Comparison of ENCODE assay signal across 18 cellular contexts in genomic region chr6:114592506-114592905, GRCh38.
DNase-seq lines count a peak whose midpoint lies in the region; FAIRE-seq and TF ChIP-seq lines count a peak whose summit lies in the region.
"Had no signal": no experiment of that assay in that cellular context is flagged by ENCODE, and none has a peak within 500 bp of the region (broad histone marks: within the 10 kb centered on the region; RNA-seq: fewer than 3 reads in every experiment).

No MANE protein-coding gene starts in this region.

- H3K4me3 Mint-ChIP-seq in glutamatergic neuron (ENCODE audit: unreplicated experiment): peak overlapping the region; percentile 16
- H3K4me3 Mint-ChIP-seq: CD4-positive, alpha-beta T cell; GM23338 had no signal

- no peaks in the 10 kb centered on the region for H3K36me3 Mint-ChIP-seq in glutamatergic neuron (ENCODE audit: unreplicated experiment)

- H3K27ac Mint-ChIP-seq in glutamatergic neuron (ENCODE audit: unreplicated experiment): no peak overlapping the region
- H3K27ac Mint-ChIP-seq: CD4-positive, alpha-beta T cell; GM23338 had no signal

- no peak for FAIRE-seq in urothelium cell line (lab: Jason Lieb, UNC)
- FAIRE-seq: D721Med, GM12892, GM18507, H54 had no signal

- DNase-seq in HT1080 (ENCODE audit: low read depth) (peak; percentile 63), glutamatergic neuron (no peak), urothelium cell line (ENCODE audit: low spot score) (peak; percentile 3), AG08395 (ENCODE audit: low spot score) (no peak), NCI-H1092 (lab: John Stamatoyannopoulos, UW) (no peak)
- DNase-seq: BE2C; Caco-2; CD4-positive, alpha-beta T cell; GDM1; HCEC 1CT; IMR-90 had no signal

- TF ChIP-seq CTCF in glutamatergic neuron (IDR thresholded peaks at IDR 0.05; ENCODE audit: partially characterized antibody, unreplicated experiment): no peak

- no peak overlapping the region for H3K9ac ChIP-seq in BLaER1

- H3K9me3 Mint-ChIP-seq in glutamatergic neuron (ENCODE audit: unreplicated experiment): peaks cover 2% of the 10 kb centered on the region

- H3K36me3 ChIP-seq in BLaER1: no peaks in the 10 kb centered on the region
- H3K36me3 ChIP-seq: BE2C had no signal

- H3K27me3 Mint-ChIP-seq in glutamatergic neuron (ENCODE audit: unreplicated experiment): no peaks in the 10 kb centered on the region
- H3K27me3 Mint-ChIP-seq: CD4-positive, alpha-beta T cell had no signal

- H3K4me1 Mint-ChIP-seq in glutamatergic neuron (ENCODE audit: low read depth, unreplicated experiment): peaks cover 24% of the 10 kb centered on the region
- H3K4me1 Mint-ChIP-seq: GM23338 had no signal

- peaks cover 62% of the 10 kb centered on the region for H3K4me1 ChIP-seq in BLaER1
- H3K4me1 ChIP-seq: BE2C, Caco-2 had no signal

- H3K4me3 ChIP-seq in BLaER1: no peak overlapping the region
- H3K4me3 ChIP-seq: GM23338 had no signal

- no peak overlapping the region for H3K27ac ChIP-seq in BLaER1
- H3K27ac ChIP-seq: C4-2B had no signal

- no peaks in the 10 kb centered on the region for H4K20me1 ChIP-seq in BLaER1

- H3K4me2 ChIP-seq in BLaER1: peak overlapping the region; percentile 59; the same call in 1 of the 2 replicates
- H3K4me2 ChIP-seq: GM23338 had no signal

- no peaks in the 10 kb centered on the region; the same call in 1 of the 2 replicates for H3K9me3 ChIP-seq in BLaER1
- H3K9me3 ChIP-seq: BE2C, Caco-2 had no signal

- H3K27me3 ChIP-seq in BLaER1: no peaks in the 10 kb centered on the region
- H3K27me3 ChIP-seq: BE2C had no signal

Comparison
In these comparisons a context has a peak if more than half of its experiments do, and no peak if none do; other contexts are left out.
1. DNase-seq: peak in HT1080 (single experiment) and urothelium cell line (single experiment); none in glutamatergic neuron (single experiment), AG08395 (single experiment) and NCI-H1092 (single experiment).